9 cellular contexts compared by ENCODE assay signal in the genomic region with DNA sequence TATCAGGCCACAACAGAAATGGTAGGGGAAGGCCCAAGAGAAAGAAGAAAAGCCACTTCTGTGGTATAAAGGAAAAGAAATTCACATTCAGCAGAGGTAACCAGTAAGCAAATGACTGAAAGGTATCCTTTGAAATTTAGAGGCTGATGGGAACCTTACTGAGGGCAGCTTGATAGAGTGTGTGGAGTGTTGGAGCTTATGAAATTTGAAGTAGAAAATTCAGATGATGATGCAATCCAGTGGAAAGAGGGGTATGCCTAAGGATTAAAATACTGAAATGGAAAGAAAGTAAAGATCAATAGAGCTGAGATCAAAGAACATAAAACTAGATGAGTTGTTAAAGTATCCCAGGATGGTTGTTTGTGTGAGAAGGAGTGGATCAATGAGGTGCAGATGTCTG.
"Had no signal": no experiment of that assay in that cellular context is flagged by ENCODE, and none has a peak within 500 bp of the region (broad histone marks: within the 10 kb centered on the region; RNA-seq: fewer than 3 reads in every experiment).

No MANE protein-coding gene starts in this region.

- H3K9me3 ChIP-seq: HAP-1 had no signal

- H3K4me1 Mint-ChIP-seq: IgD-negative memory B cell had no signal

- H2AFZ ChIP-seq: GM23248 had no signal

- H3K4me3 Mint-ChIP-seq: HFFc6, IgD-negative memory B cell had no signal

- ATAC-seq: HCT116 had no signal

- H3K9me3 Mint-ChIP-seq: HFFc6 had no signal

- H3K27ac Mint-ChIP-seq: HFFc6, IgD-negative memory B cell had no signal

- H3K36me3 ChIP-seq: HAP-1 had no signal

- DNase-seq: GM23248, GOT3, H7, HFFc6, KG1 had no signal

- H3K4me3 ChIP-seq: GM23248, HAP-1 had no signal

- H3K4me1 ChIP-seq: HAP-1 had no signal

- H3K9ac ChIP-seq: GM23248 had no signal

- H3K27ac ChIP-seq: GM23248, HL-60 had no signal

- H3K36me3 Mint-ChIP-seq: IgD-negative memory B cell had no signal
